Comparison of ENCODE assay signal across 19 cellular contexts in the genomic region with DNA sequence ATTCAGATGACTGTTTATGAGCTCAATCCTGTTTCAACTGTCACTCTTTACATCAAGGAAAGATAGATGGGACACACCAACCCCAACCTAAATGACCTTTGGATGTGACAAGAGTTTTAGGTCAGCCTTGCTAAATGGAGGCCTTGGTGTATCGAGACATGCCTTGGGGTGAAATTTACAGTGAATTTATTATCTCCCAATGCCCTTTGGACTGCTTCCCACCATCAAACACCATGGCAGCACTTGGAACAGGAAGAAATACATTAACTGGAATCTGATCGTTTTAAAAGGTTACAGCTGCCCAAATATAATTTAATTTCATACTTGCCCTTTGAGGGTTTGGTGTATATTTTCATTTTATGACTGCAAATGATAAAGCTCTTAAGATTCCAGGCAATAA.
"Had no signal": no experiment of that assay in that cellular context is flagged by ENCODE, and none has a peak within 500 bp of the region (broad histone marks: within the 10 kb centered on the region; RNA-seq: fewer than 3 reads in every experiment).

No MANE protein-coding gene starts in this region.

- FAIRE-seq: keratinocyte had no signal

- H3K9me3 ChIP-seq: adrenal gland, gastrocnemius medialis, heart right ventricle, psoas muscle had no signal

- H3K36me3 ChIP-seq: adrenal gland, gastrocnemius medialis, heart right ventricle had no signal

- H3K4me3 ChIP-seq: adrenal gland, coronary artery, gastrocnemius medialis, heart right ventricle, psoas muscle had no signal

- ATAC-seq: gastrocnemius medialis, heart right ventricle, left ventricle myocardium superior, psoas muscle, sciatic nerve, WTC11 had no signal

- H3K27ac ChIP-seq: adrenal gland, coronary artery, gastrocnemius medialis, heart right ventricle, psoas muscle had no signal

- DNase-seq: activated CD4-positive, alpha-beta T cell treated with anti-CD3 and anti-CD28 coated beads, Interleukin-2, amount 10 ng/mL, durations not matched to agents 7 days and 5 days; activated naive CD4-positive, alpha-beta T cell treated with anti-CD3 and anti-CD28 coated beads, Interleukin-2, amount 50 U/mL, for 16 hours; activated T-cell treated with anti-CD3 and anti-CD28 coated beads for 4 hours; adrenal gland; caudate nucleus; effector CD4-positive, alpha-beta T cell; gastrocnemius medialis; heart right ventricle; left ventricle myocardium superior; mesenchymal stem cell; psoas muscle; stimulated activated CD4-positive, alpha-beta T cell treated with anti-CD3 and anti-CD28 coated beads, Interleukin-2, amount 100 ng/mL, for 24 hours; stimulated activated naive CD4-positive, alpha-beta T cell; substantia nigra; trophoblast cell had no signal

- H3K4me1 ChIP-seq: adrenal gland, gastrocnemius medialis, heart right ventricle, psoas muscle had no signal

- H3K27me3 ChIP-seq: adrenal gland, gastrocnemius medialis, heart right ventricle had no signal
